In genomic region chr10:104680467-104681401, GRCh38 we compare ENCODE assay signal across 9 cellular contexts. TPM values are rescaled to one million over a fixed set of nuclear protein-coding genes. Genes with fewer than 3 reads are reported as not detected.
DNase-seq lines count a peak whose midpoint lies in the region; ATAC-seq and TF ChIP-seq lines count a peak whose summit lies in the region.
"Had no signal": no experiment of that assay in that cellular context is flagged by ENCODE, and none has a peak within 500 bp of the region (broad histone marks: within the 10 kb centered on the region; RNA-seq: fewer than 3 reads in every experiment).

No MANE protein-coding gene starts in this region.

- H3K27ac ChIP-seq in breast epithelium, result no peak overlapping the region
- peak overlapping the region in 1 of 2 donors; percentile 27 for H3K27ac ChIP-seq in uterus

- no peaks in the 10 kb centered on the region for H3K4me1 ChIP-seq in breast epithelium
- no peaks in the 10 kb centered on the region for H3K4me1 ChIP-seq in mucosa of descending colon (ENCODE audit: low read depth)
- no peaks in the 10 kb centered on the region for H3K4me1 ChIP-seq in uterus

- CTCF ChIA-PET in MCF 10A (lab: Yijun Ruan, JAX), result interaction anchor here (1.2 kb wide), 1 partner anchor 14 kb away, joined by 5 read pairs; no protein-coding TSS in a partner anchor

- H3K27ac Mint-ChIP-seq in MCF 10A (ENCODE audit: low read depth, unreplicated experiment), result no peak overlapping the region
- H3K27ac Mint-ChIP-seq: activated naive CD8-positive, alpha-beta T cell treated with anti-CD3 and anti-CD28 coated beads, Interleukin-2, amount 50 U/mL, for 24 hours had no signal

- H3K9me3 ChIP-seq in breast epithelium, result no peaks in the 10 kb centered on the region
- no peaks in the 10 kb centered on the region for H3K9me3 ChIP-seq in mucosa of descending colon
- no peaks in the 10 kb centered on the region for H3K9me3 ChIP-seq in uterus

- no peak for DNase-seq in breast epithelium (ENCODE audit: low spot score in 2 of 2)
- DNase-seq in MCF 10A (ENCODE audit: unreplicated experiment), result no peak
- peak; percentile 12 for DNase-seq in glomerular visceral epithelial cell (ENCODE audit: extremely low spot score)
- peak in 2 of 3 donors; percentile 9 to 24 for DNase-seq in mucosa of descending colon
- DNase-seq in uterus, result peak in 1 of 2 donors; percentile 19
- DNase-seq in stimulated activated naive CD4-positive, alpha-beta T cell (lab: John Stamatoyannopoulos, UW), result no peak
- no peak for DNase-seq in NCI-H187 treated with DMSO at 0.1 percent for 48 hours (lab: John Stamatoyannopoulos, UW)
- no peak for DNase-seq in mesenteric fat pad (ENCODE audit: low spot score)
- DNase-seq: activated naive CD8-positive, alpha-beta T cell treated with anti-CD3 and anti-CD28 coated beads, Interleukin-2, amount 50 U/mL, for 24 hours had no signal

- ATAC-seq in mucosa of descending colon, result peak; percentile 42
- ATAC-seq: activated naive CD8-positive, alpha-beta T cell treated with anti-CD3 and anti-CD28 coated beads, Interleukin-2, amount 50 U/mL, for 24 hours had no signal

- no peaks in the 10 kb centered on the region for H3K4me1 Mint-ChIP-seq in MCF 10A (ENCODE audit: insufficient read depth, unreplicated experiment)
- H3K4me1 Mint-ChIP-seq: activated naive CD8-positive, alpha-beta T cell treated with anti-CD3 and anti-CD28 coated beads, Interleukin-2, amount 50 U/mL, for 24 hours had no signal

- H3K4me3 ChIP-seq in breast epithelium (peak overlapping the region in 2 of 3 donors; percentile 35 to 39), mucosa of descending colon (no peak overlapping the region), uterus (peak overlapping the region; percentile 4 to 14)

- no peaks in the 10 kb centered on the region for H3K36me3 Mint-ChIP-seq in MCF 10A (ENCODE audit: insufficient read depth, unreplicated experiment)

- no peak overlapping the region for H3K4me3 Mint-ChIP-seq in MCF 10A (ENCODE audit: unreplicated experiment)
- H3K4me3 Mint-ChIP-seq: activated naive CD8-positive, alpha-beta T cell treated with anti-CD3 and anti-CD28 coated beads, Interleukin-2, amount 50 U/mL, for 24 hours had no signal

- BruUV-seq in MCF 10A (replicated peaks; lab: Mats Ljungman, UMichigan), result no TSS peak

- TF ChIP-seq CTCF in breast epithelium (IDR thresholded peaks at IDR 0.05) (no peak), MCF 10A (IDR thresholded peaks at IDR 0.05; ENCODE audit: unreplicated experiment) (no peak), mucosa of descending colon (IDR thresholded peaks at IDR 0.05) (no peak), uterus (IDR thresholded peaks at IDR 0.05) (no peak)

- intact Hi-C loops in breast epithelium (cut with DNase I; ENCODE audit: low total_unique reads), result loop anchor here (5.0 kb wide), 1 partner anchor 393 kb away; no protein-coding TSS in a partner anchor
- intact Hi-C loops in MCF 10A (cut with micrococcal nuclease), result no loop called here
- intact Hi-C loops in mucosa of descending colon (cut with DNase I, micrococcal nuclease), result no loop called here
- intact Hi-C loops in uterus (cut with DNase I; ENCODE audit: low total_unique reads), result no loop called here

- POLR2A ChIA-PET in MCF 10A (lab: Yijun Ruan, JAX), result no interaction called here

- no peaks in the 10 kb centered on the region for H3K36me3 ChIP-seq in breast epithelium
- no peaks in the 10 kb centered on the region for H3K36me3 ChIP-seq in mucosa of descending colon (ENCODE audit: low read depth)
- H3K36me3 ChIP-seq in uterus, result no peaks in the 10 kb centered on the region

- peaks cover 11% of the 10 kb centered on the region for H3K27me3 Mint-ChIP-seq in MCF 10A (ENCODE audit: insufficient read depth, unreplicated experiment)

- TF ChIP-seq POLR2A in breast epithelium (IDR thresholded peaks at IDR 0.05) (no peak), uterus (IDR thresholded peaks at IDR 0.05) (no peak)

- H3K27me3 ChIP-seq in breast epithelium (peaks cover 0 to 5% of the 10 kb centered on the region in 2 donors), uterus (no peaks in the 10 kb centered on the region)

- H3K9me3 Mint-ChIP-seq in MCF 10A (ENCODE audit: unreplicated experiment), result no peaks in the 10 kb centered on the region
- H3K9me3 Mint-ChIP-seq: activated naive CD8-positive, alpha-beta T cell treated with anti-CD3 and anti-CD28 coated beads, Interleukin-2, amount 50 U/mL, for 24 hours had no signal

RNA-seq across cellular contexts. Expression of gene SORCS3, which starts 39.6 kb away (rescaled TPM):
- total RNA-seq in breast epithelium, result under 1 TPM in 2 of 3 donors, not detected in 1; under 0.01 to 0.16 TPM
- not detected in 2 replicates for total RNA-seq in MCF 10A (2022)
- under 1 TPM in 1 of 3 donors, not detected in 2; 0.60 TPM for total RNA-seq in mucosa of descending colon
- 1 to 10 TPM in 1 of 4 donors, under 1 TPM in 1, not detected in 2; 0.77 to 2.4 TPM for total RNA-seq in uterus
- not detected for total RNA-seq in mesenteric fat pad

Comparison
In these comparisons a context has a peak if more than half of its experiments do, and no peak if none do; other contexts are left out.
1. DNase-seq: peak in glomerular visceral epithelial cell (single experiment) and mucosa of descending colon (2 of 3); none in breast epithelium (0 of 2), MCF 10A (single experiment), stimulated activated naive CD4-positive, alpha-beta T cell (0 of 6), NCI-H187 treated with DMSO at 0.1 percent for 48 hours (single experiment) and mesenteric fat pad (single experiment).